ENCODE assay signal across 8 cellular contexts in genomic region chr19:58098682-58098998, GRCh38. TPM values are rescaled to one million over a fixed set of nuclear protein-coding genes. Genes with fewer than 3 reads are reported as not detected.
DNase-seq lines count a peak whose midpoint lies in the region; ATAC-seq and TF ChIP-seq lines count a peak whose summit lies in the region.

No MANE protein-coding gene starts in this region.

- H3K4me1 ChIP-seq in ES-I3 (ENCODE audit: insufficient read depth, low read length): no peaks in the 10 kb centered on the region
- H3K4me1 ChIP-seq in psoas muscle: peaks cover 4% of the 10 kb centered on the region

- WGBS in psoas muscle, 3 donors: 13 to 16% (median 14%) methylated on average over 2 of the region's 2 CpGs

- DNase-seq in T-cell (no peak), fibroblast of villous mesenchyme (ENCODE audit: low read depth) (no peak), psoas muscle (no peak), iPS-NIHi11 (ENCODE audit: low spot score) (no peak), NCI-H2171 (lab: John Stamatoyannopoulos, UW) (no peak), MV-4-11 (lab: John Stamatoyannopoulos, UW) (no peak)

- no peak for TF ChIP-seq CTCF in fibroblast of villous mesenchyme (IDR thresholded peaks at IDR 0.05; ENCODE audit: insufficient read depth, low read depth, low read length)
- no peak for TF ChIP-seq CTCF in psoas muscle (IDR thresholded peaks at IDR 0.05)

- peaks cover 12 to 17% (median 17%) of the 10 kb centered on the region in 3 donors for H3K4me1 Mint-ChIP-seq in T-cell

- peak overlapping the region; percentile 87 to 90 (median 88) for H3K4me3 Mint-ChIP-seq in T-cell

- no peaks in the 10 kb centered on the region for H3K9me3 ChIP-seq in ES-I3 (ENCODE audit: control insufficient read depth, insufficient read depth, low read length)
- peaks cover 44% of the 10 kb centered on the region for H3K9me3 ChIP-seq in psoas muscle

- H3K27ac ChIP-seq in psoas muscle: peak overlapping the region; percentile 83

- peaks cover 23% of the 10 kb centered on the region for H3K36me3 Mint-ChIP-seq in T-cell

- peak overlapping the region; percentile 89 for H3K4me3 ChIP-seq in fibroblast of villous mesenchyme (ENCODE audit: low read depth, low read length)
- H3K4me3 ChIP-seq in psoas muscle: peak overlapping the region; percentile 94

- no peaks in the 10 kb centered on the region for H3K27me3 Mint-ChIP-seq in T-cell

- peak overlapping the region; percentile 99 to 100 for H3K27ac Mint-ChIP-seq in T-cell

- peaks cover 9 to 33% (median 21%) of the 10 kb centered on the region in 3 donors for H3K9me3 Mint-ChIP-seq in T-cell

- H3K27me3 ChIP-seq in psoas muscle (ENCODE audit: insufficient read depth in 3 of 3, low read length in 2 of 3): peaks cover 0 to 2% (median 0%) of the 10 kb centered on the region in 3 donors

- CTCF ChIA-PET in T-cell (lab: Charles Lee): interaction anchor here in 1 of 2 donors (0.6 to 0.7 kb wide), 2 partner anchors 62 to 95 kb away, joined by 3 to 4 read pairs; partner anchors contain the start of gene ZNF606

- POLR2A ChIA-PET in T-cell (lab: Charles Lee): interaction anchor here (0.5 to 1.9 kb wide), 8 partner anchors 38 to 417 kb away, joined by 3 to 7 read pairs (median 3); partner anchors contain the start of genes ZNF551 (in 1 of the 2), ZNF586 (in 1 of the 2) and ZNF606 (in 1 of the 2)

- H3K36me3 ChIP-seq in ES-I3 (ENCODE audit: insufficient read depth, low read length) (no peaks in the 10 kb centered on the region), psoas muscle (ENCODE audit: insufficient read depth in 1 of 2, low read depth in 1 of 2) (no peaks in the 10 kb centered on the region)

- intact Hi-C loops in psoas muscle (cut with DNase I): loop anchor here in 1 of 2 donors (2.0 to 5.0 kb wide), 2 partner anchors 38 to 91 kb away; no protein-coding TSS in a partner anchor

- H3K9ac ChIP-seq in ES-I3 (ENCODE audit: low read depth, low read length): peak overlapping the region; percentile 44

- ATAC-seq in T-cell (replicated peaks in 1 of 4): no peak
- ATAC-seq in psoas muscle: peak in 1 of 4 donors; percentile 2
- ATAC-seq in esophagus mucosa: no peak

RNA-seq across cellular contexts. Expression of gene ZSCAN18, which starts 0.6 kb away (rescaled TPM):
- total RNA-seq in T-cell: 10 to 100 TPM; 45.3 to 62.6 (median 52.4) TPM
- total RNA-seq in fibroblast of villous mesenchyme: 10.6 and 16.0 TPM in 2 replicates
- 10 to 100 TPM; 13.1 to 36.8 (median 16.3) TPM for total RNA-seq in psoas muscle
- 10 to 100 TPM in 2 of 3 donors, 1 to 10 TPM in 1; 9.5 to 14.0 (median 13.8) TPM for polyA plus RNA-seq in psoas muscle
- 9.4 TPM for total RNA-seq in esophagus mucosa

RNA-seq across cellular contexts. Expression of gene ZNF135, which starts 39.6 kb away (rescaled TPM):
- total RNA-seq in T-cell (1 to 10 TPM; 1.2 to 2.8 (median 2.1) TPM), fibroblast of villous mesenchyme (1.6 and 4.3 TPM in 2 replicates), psoas muscle (1 to 10 TPM in 3 of 4 donors, under 1 TPM in 1; 0.87 to 1.7 (median 1.4) TPM), esophagus mucosa (0.68 TPM)
- polyA plus RNA-seq in psoas muscle: 1 to 10 TPM in 1 of 3 donors, under 1 TPM in 2; 0.89 to 1.3 (median 0.90) TPM

RNA-seq across cellular contexts. Expression of gene ZNF329, which starts 51.9 kb away (rescaled TPM):
- 10 to 100 TPM; 11.5 to 14.9 (median 14.1) TPM for total RNA-seq in T-cell
- total RNA-seq in fibroblast of villous mesenchyme: 9.7 and 14.2 TPM in 2 replicates
- total RNA-seq in psoas muscle: 1 to 10 TPM; 1.4 to 5.7 (median 1.9) TPM
- 1 to 10 TPM in 2 of 3 donors, under 1 TPM in 1; 0.79 to 3.5 (median 1.9) TPM for polyA plus RNA-seq in psoas muscle
- total RNA-seq in esophagus mucosa: 2.9 TPM
